In the genomic region with DNA sequence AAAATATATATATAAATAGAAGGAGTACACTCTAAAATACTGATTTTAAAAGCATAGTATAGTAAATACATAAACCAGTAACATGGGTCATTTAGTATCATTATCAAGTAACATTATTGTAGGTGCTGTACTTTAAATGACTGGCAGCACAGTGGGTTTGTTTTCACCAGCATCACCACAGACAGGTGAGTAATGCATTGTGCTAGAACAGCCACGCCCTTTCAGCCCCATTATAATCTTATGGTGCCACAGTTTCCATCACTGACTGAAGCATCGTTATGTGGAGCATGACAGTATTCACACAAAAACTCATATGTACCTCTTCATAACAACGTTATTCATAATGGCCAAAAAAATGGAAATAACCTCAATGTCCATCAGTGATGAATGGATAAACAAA, we compare ENCODE assay signal across 1 cellular context.
TF ChIP-seq lines count a peak whose summit lies in the region.

No MANE protein-coding gene starts in this region.

TF ChIP-seq in GM23338, 12 proteins besides CTCF, POLR2A, EP300 and RAD21 (continued from another document):
- TF ChIP-seq, protein P1, sequence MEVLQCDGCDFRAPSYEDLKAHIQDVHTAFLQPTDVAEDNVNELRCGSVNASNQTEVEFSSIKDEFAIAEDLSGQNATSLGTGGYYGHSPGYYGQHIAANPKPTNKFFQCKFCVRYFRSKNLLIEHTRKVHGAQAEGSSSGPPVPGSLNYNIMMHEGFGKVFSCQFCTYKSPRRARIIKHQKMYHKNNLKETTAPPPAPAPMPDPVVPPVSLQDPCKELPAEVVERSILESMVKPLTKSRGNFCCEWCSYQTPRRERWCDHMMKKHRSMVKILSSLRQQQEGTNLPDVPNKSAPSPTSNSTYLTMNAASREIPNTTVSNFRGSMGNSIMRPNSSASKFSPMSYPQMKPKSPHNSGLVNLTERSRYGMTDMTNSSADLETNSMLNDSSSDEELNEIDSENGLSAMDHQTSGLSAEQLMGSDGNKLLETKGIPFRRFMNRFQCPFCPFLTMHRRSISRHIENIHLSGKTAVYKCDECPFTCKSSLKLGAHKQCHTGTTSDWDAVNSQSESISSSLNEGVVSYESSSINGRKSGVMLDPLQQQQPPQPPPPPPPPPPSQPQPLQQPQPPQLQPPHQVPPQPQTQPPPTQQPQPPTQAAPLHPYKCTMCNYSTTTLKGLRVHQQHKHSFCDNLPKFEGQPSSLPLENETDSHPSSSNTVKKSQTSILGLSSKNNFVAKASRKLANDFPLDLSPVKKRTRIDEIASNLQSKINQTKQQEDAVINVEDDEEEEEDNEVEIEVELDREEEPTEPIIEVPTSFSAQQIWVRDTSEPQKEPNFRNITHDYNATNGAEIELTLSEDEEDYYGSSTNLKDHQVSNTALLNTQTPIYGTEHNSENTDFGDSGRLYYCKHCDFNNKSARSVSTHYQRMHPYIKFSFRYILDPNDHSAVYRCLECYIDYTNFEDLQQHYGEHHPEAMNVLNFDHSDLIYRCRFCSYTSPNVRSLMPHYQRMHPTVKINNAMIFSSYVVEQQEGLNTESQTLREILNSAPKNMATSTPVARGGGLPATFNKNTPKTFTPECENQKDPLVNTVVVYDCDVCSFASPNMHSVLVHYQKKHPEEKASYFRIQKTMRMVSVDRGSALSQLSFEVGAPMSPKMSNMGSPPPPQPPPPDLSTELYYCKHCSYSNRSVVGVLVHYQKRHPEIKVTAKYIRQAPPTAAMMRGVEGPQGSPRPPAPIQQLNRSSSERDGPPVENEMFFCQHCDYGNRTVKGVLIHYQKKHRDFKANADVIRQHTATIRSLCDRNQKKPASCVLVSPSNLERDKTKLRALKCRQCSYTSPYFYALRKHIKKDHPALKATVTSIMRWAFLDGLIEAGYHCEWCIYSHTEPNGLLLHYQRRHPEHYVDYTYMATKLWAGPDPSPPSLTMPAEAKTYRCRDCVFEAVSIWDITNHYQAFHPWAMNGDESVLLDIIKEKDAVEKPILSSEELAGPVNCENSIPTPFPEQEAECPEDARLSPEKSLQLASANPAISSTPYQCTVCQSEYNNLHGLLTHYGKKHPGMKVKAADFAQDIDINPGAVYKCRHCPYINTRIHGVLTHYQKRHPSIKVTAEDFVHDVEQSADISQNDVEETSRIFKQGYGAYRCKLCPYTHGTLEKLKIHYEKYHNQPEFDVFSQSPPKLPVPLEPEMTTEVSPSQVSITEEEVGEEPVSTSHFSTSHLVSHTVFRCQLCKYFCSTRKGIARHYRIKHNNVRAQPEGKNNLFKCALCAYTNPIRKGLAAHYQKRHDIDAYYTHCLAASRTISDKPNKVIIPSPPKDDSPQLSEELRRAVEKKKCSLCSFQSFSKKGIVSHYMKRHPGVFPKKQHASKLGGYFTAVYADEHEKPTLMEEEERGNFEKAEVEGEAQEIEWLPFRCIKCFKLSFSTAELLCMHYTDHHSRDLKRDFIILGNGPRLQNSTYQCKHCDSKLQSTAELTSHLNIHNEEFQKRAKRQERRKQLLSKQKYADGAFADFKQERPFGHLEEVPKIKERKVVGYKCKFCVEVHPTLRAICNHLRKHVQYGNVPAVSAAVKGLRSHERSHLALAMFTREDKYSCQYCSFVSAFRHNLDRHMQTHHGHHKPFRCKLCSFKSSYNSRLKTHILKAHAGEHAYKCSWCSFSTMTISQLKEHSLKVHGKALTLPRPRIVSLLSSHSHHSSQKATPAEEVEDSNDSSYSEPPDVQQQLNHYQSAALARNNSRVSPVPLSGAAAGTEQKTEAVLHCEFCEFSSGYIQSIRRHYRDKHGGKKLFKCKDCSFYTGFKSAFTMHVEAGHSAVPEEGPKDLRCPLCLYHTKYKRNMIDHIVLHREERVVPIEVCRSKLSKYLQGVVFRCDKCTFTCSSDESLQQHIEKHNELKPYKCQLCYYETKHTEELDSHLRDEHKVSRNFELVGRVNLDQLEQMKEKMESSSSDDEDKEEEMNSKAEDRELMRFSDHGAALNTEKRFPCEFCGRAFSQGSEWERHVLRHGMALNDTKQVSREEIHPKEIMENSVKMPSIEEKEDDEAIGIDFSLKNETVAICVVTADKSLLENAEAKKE (CRISPR knock-in tag; IDR thresholded peaks at IDR 0.05): no peak
- TF ChIP-seq EZH2 (IDR thresholded peaks at IDR 0.05; ENCODE audit: low read depth, unreplicated experiment) (no peak), NANOG (IDR thresholded peaks at IDR 0.05; ENCODE audit: borderline replicate concordance) (no peak), ZNF114 (CRISPR knock-in tag; IDR thresholded peaks at IDR 0.05) (no peak), EZH2phosphoT487 (IDR thresholded peaks at IDR 0.05; ENCODE audit: unreplicated experiment) (no peak)
- TF ChIP-seq, protein P2, sequence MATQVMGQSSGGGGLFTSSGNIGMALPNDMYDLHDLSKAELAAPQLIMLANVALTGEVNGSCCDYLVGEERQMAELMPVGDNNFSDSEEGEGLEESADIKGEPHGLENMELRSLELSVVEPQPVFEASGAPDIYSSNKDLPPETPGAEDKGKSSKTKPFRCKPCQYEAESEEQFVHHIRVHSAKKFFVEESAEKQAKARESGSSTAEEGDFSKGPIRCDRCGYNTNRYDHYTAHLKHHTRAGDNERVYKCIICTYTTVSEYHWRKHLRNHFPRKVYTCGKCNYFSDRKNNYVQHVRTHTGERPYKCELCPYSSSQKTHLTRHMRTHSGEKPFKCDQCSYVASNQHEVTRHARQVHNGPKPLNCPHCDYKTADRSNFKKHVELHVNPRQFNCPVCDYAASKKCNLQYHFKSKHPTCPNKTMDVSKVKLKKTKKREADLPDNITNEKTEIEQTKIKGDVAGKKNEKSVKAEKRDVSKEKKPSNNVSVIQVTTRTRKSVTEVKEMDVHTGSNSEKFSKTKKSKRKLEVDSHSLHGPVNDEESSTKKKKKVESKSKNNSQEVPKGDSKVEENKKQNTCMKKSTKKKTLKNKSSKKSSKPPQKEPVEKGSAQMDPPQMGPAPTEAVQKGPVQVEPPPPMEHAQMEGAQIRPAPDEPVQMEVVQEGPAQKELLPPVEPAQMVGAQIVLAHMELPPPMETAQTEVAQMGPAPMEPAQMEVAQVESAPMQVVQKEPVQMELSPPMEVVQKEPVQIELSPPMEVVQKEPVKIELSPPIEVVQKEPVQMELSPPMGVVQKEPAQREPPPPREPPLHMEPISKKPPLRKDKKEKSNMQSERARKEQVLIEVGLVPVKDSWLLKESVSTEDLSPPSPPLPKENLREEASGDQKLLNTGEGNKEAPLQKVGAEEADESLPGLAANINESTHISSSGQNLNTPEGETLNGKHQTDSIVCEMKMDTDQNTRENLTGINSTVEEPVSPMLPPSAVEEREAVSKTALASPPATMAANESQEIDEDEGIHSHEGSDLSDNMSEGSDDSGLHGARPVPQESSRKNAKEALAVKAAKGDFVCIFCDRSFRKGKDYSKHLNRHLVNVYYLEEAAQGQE (IDR thresholded peaks at IDR 0.05; ENCODE audit: unreplicated experiment): no peak
